Comparison of ENCODE assay signal across 15 cellular contexts in the genomic region with DNA sequence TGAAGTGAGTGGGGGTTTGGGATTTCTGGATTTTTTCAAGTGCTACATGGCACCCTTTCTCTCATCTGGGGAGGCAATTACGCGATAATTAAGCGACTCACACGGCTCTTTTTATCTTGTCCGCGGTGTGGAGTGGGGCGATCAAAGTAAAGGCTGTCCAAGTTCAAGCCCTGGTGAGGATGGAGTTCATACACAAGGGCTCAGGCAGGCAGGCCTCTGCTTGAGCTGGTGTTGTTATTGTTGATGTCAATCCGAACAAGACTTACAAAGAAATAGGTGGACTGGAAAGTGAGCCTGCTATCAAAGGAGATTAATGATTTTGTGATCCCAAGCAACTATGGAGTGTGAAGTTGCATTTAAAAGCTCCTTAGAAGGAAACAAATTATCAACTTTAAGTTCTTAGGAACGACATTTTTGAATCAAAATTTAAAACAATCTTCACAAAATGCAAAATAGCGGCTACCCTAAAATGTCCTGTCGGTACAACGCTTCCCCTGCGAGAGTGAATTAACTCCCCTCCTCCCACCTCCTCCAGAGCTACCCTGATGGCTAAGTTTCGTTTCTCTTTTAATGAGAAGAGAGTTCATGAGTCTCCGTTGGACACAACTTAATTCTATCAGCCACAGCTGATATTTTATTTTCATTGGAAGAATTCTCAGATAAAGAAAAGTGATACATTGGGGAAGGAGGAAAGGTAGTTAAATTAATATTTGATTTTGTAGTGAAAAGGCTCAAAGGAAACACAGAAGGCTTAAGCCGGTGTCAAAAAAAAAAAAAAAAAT. TPM values are rescaled to one million over a fixed set of nuclear protein-coding genes. Genes with fewer than 3 reads are reported as not detected.
DNase-seq lines count a peak whose midpoint lies in the region; ATAC-seq and TF ChIP-seq lines count a peak whose summit lies in the region.
"Had no signal": no experiment of that assay in that cellular context is flagged by ENCODE, and none has a peak within 500 bp of the region (broad histone marks: within the 10 kb centered on the region; RNA-seq: fewer than 3 reads in every experiment).

No MANE protein-coding gene starts in this region.

- H3K27ac ChIP-seq in HUES64 (ENCODE audit: low read depth, low read length) (no peak overlapping the region; the same call in 1 of the 2 replicates), RWPE2 (ENCODE audit: poor library complexity, severe bottlenecking) (peak overlapping the region; percentile 93), lower lobe of right lung (peak overlapping the region; percentile 83)
- H3K27ac ChIP-seq: spleen had no signal

- 2% methylated on average over 15 of the region's 16 CpGs for WGBS in HUES64
- WGBS in lower leg skin, 2 donors = 19 to 30% methylated on average over 16 of the region's 16 CpGs

- no peak for TF ChIP-seq POLR2A in lower leg skin (IDR thresholded peaks at IDR 0.05)

- H3K27me3 ChIP-seq in Caco-2 (replicated peaks; ENCODE audit: control insufficient read depth, insufficient read depth, low read length) = no peaks in the 10 kb centered on the region
- H3K27me3 ChIP-seq in HUES64 (ENCODE audit: insufficient read depth, low read length) = peaks cover 100% of the 10 kb centered on the region
- H3K27me3 ChIP-seq in RWPE2 (ENCODE audit: insufficient read depth, poor library complexity, severe bottlenecking) = no peaks in the 10 kb centered on the region
- H3K27me3 ChIP-seq in lower lobe of right lung (ENCODE audit: low read depth) = peaks cover 94% of the 10 kb centered on the region

- peak overlapping the region; percentile 95 for H3K27ac Mint-ChIP-seq in Caco-2 (ENCODE audit: unreplicated experiment)
- H3K27ac Mint-ChIP-seq in natural killer cell treated with Interleukin-12 subunit alpha and Interleukin-12 subunit beta and Interleukin-15 and Interleukin-18, amount 100 ng/mL, for 72 hours = no peak overlapping the region
- H3K27ac Mint-ChIP-seq: activated CD8-positive, alpha-beta T cell treated with anti-CD3 and anti-CD28 coated beads for 36 hours; activated naive CD8-positive, alpha-beta T cell treated with anti-CD3 and anti-CD28 coated beads, Interleukin-2, amount 10 ng/mL, durations not matched to agents 7 days and 5 days; CD14-positive monocyte; effector memory CD8-positive, alpha-beta T cell had no signal

- peaks cover 15% of the 10 kb centered on the region for H3K4me1 Mint-ChIP-seq in Caco-2 (ENCODE audit: low read depth, unreplicated experiment)
- peaks cover 0 to 4% of the 10 kb centered on the region in 2 donors for H3K4me1 Mint-ChIP-seq in natural killer cell treated with Interleukin-12 subunit alpha and Interleukin-12 subunit beta and Interleukin-15 and Interleukin-18, amount 100 ng/mL, for 72 hours (ENCODE audit: low read depth in 2 of 2)

- DNase-seq in Caco-2 (peak; percentile 50 to 57), RWPE2 (ENCODE audit: low spot score) (no peak), lower lobe of right lung (no peak), lower leg skin (ENCODE audit: low spot score in 2 of 2) (no peak)
- no peak for DNase-seq in natural killer cell treated with Interleukin-12 subunit alpha and Interleukin-12 subunit beta and Interleukin-15 and Interleukin-18, amount 100 ng/mL, for 72 hours (ENCODE audit: low spot score)
- DNase-seq in stimulated activated CD4-positive, alpha-beta T cell treated with anti-CD3 and anti-CD28 coated beads, Interleukin-4, amount 100 ng/mL, for 1 hour = no peak
- DNase-seq in effector CD4-positive, alpha-beta T cell = no peak
- DNase-seq: activated CD8-positive, alpha-beta T cell treated with anti-CD3 and anti-CD28 coated beads for 36 hours; activated naive CD8-positive, alpha-beta T cell treated with anti-CD3 and anti-CD28 coated beads, Interleukin-2, amount 10 ng/mL, durations not matched to agents 7 days and 5 days; effector memory CD8-positive, alpha-beta T cell; NCI-H524; spleen had no signal

- no TSS peak for BruUV-seq in Caco-2 (replicated peaks; lab: Mats Ljungman, UMichigan)

- ATAC-seq in RWPE2 (ENCODE audit: low read depth) (no peak), lower lobe of right lung (no peak)
- ATAC-seq in natural killer cell treated with Interleukin-12 subunit alpha and Interleukin-12 subunit beta and Interleukin-15 and Interleukin-18, amount 100 ng/mL, for 72 hours = no peak
- ATAC-seq: activated CD8-positive, alpha-beta T cell treated with anti-CD3 and anti-CD28 coated beads for 36 hours; effector memory CD8-positive, alpha-beta T cell had no signal

- peak overlapping the region; percentile 72 for H3K4me3 Mint-ChIP-seq in Caco-2 (ENCODE audit: unreplicated experiment)
- H3K4me3 Mint-ChIP-seq in natural killer cell treated with Interleukin-12 subunit alpha and Interleukin-12 subunit beta and Interleukin-15 and Interleukin-18, amount 100 ng/mL, for 72 hours = no peak overlapping the region
- H3K4me3 Mint-ChIP-seq: activated CD8-positive, alpha-beta T cell treated with anti-CD3 and anti-CD28 coated beads for 36 hours; activated naive CD8-positive, alpha-beta T cell treated with anti-CD3 and anti-CD28 coated beads, Interleukin-2, amount 10 ng/mL, durations not matched to agents 7 days and 5 days; effector memory CD8-positive, alpha-beta T cell had no signal

- H3K9me3 ChIP-seq in Caco-2 (no peaks in the 10 kb centered on the region), HUES64 (ENCODE audit: insufficient read depth, low read depth, low read length) (no peaks in the 10 kb centered on the region), RWPE2 (ENCODE audit: severe bottlenecking) (no peaks in the 10 kb centered on the region), lower lobe of right lung (no peaks in the 10 kb centered on the region)

- H3K9me3 Mint-ChIP-seq in Caco-2 (ENCODE audit: unreplicated experiment) = no peaks in the 10 kb centered on the region
- peaks cover 3% of the 10 kb centered on the region for H3K9me3 Mint-ChIP-seq in natural killer cell treated with Interleukin-12 subunit alpha and Interleukin-12 subunit beta and Interleukin-15 and Interleukin-18, amount 100 ng/mL, for 72 hours

- intact Hi-C loops in Caco-2 (cut with micrococcal nuclease; ENCODE audit: unreplicated experiment) (no loop called here), lower lobe of right lung (cut with DNase I) (no loop called here), lower leg skin (cut with DNase I; ENCODE audit: low total_unique reads) (no loop called here)

- H3K4me1 ChIP-seq in Caco-2 = peaks cover 15% of the 10 kb centered on the region
- peaks cover 41% of the 10 kb centered on the region for H3K4me1 ChIP-seq in HUES64 (ENCODE audit: insufficient read depth, low read length)
- peaks cover 35% of the 10 kb centered on the region for H3K4me1 ChIP-seq in RWPE2 (ENCODE audit: insufficient read depth, poor library complexity, severe bottlenecking)
- H3K4me1 ChIP-seq in lower lobe of right lung = peaks cover 8% of the 10 kb centered on the region

- POLR2A ChIA-PET in Caco-2 (lab: Charles Lee) = interaction anchor here (1.4 to 2.2 kb wide), 2 partner anchors 26 to 343 kb away, joined by 5 to 7 read pairs; no protein-coding TSS in a partner anchor

- H3K4me3 ChIP-seq in Caco-2 (ENCODE audit: low read depth, low read length) (peak overlapping the region; percentile 92), HUES64 (ENCODE audit: low read length) (peak overlapping the region; percentile 52), RWPE2 (ENCODE audit: severe bottlenecking) (peak overlapping the region; percentile 88), lower lobe of right lung (peak overlapping the region; percentile 60), lower leg skin (ENCODE audit: low read depth, poor library complexity, severe bottlenecking) (no peak overlapping the region)

- TF ChIP-seq CTCF in Caco-2 (IDR thresholded peaks at IDR 0.05; ENCODE audit: insufficient read depth in 1 of 2, low read depth in 1 of 2, low read length in 1 of 2, severe bottlenecking in 1 of 2, unreplicated experiment in 1 of 2) (no peak), RWPE2 (IDR thresholded peaks at IDR 0.05; ENCODE audit: poor library complexity, severe bottlenecking) (no peak), lower lobe of right lung (IDR thresholded peaks at IDR 0.05) (no peak), lower leg skin (IDR thresholded peaks at IDR 0.05) (no peak)

- no peaks in the 10 kb centered on the region for H3K27me3 Mint-ChIP-seq in Caco-2 (ENCODE audit: insufficient read depth, unreplicated experiment)
- peaks cover 43 to 59% of the 10 kb centered on the region in 2 donors for H3K27me3 Mint-ChIP-seq in natural killer cell treated with Interleukin-12 subunit alpha and Interleukin-12 subunit beta and Interleukin-15 and Interleukin-18, amount 100 ng/mL, for 72 hours

- H3K36me3 ChIP-seq in Caco-2 (ENCODE audit: control insufficient read depth, insufficient read depth, low read length) = peaks cover 10% of the 10 kb centered on the region
- no peaks in the 10 kb centered on the region for H3K36me3 ChIP-seq in HUES64 (ENCODE audit: insufficient read depth, low read length)
- H3K36me3 ChIP-seq in RWPE2 (ENCODE audit: low read depth) = peaks cover 29% of the 10 kb centered on the region
- no peaks in the 10 kb centered on the region for H3K36me3 ChIP-seq in lower lobe of right lung
- H3K36me3 ChIP-seq: spleen had no signal

- CTCF ChIA-PET in Caco-2 (lab: Charles Lee) = interaction anchor here (0.6 to 1.3 kb wide), 4 partner anchors 22 to 359 kb away, joined by 3 read pairs; no protein-coding TSS in a partner anchor

- H3K36me3 Mint-ChIP-seq in Caco-2 (ENCODE audit: insufficient read depth, unreplicated experiment) = peaks cover 92% of the 10 kb centered on the region
- peaks cover 26% of the 10 kb centered on the region for H3K36me3 Mint-ChIP-seq in natural killer cell treated with Interleukin-12 subunit alpha and Interleukin-12 subunit beta and Interleukin-15 and Interleukin-18, amount 100 ng/mL, for 72 hours

- H3K9ac ChIP-seq in HUES64 (ENCODE audit: low read depth, low read length) = no peak overlapping the region

RNA-seq across cellular contexts. Expression of a gene that starts 5.9 kb away (rescaled TPM):
- total RNA-seq in Caco-2 (2022) (271 and 291 TPM in 2 replicates), lower lobe of right lung (30.5 TPM), lower leg skin (1 to 10 TPM; 2.7 to 9.8 (median 7.5) TPM)
- polyA plus RNA-seq in HUES64 (2013, experiment 1 of 2) = 0.60 TPM
- polyA plus RNA-seq in HUES64 (2013, experiment 2 of 2) = 0.82 TPM
- not detected for total RNA-seq in natural killer cell treated with Interleukin-12 subunit alpha and Interleukin-12 subunit beta and Interleukin-15 and Interleukin-18, amount 100 ng/mL, for 72 hours
- total RNA-seq: activated CD8-positive, alpha-beta T cell treated with anti-CD3 and anti-CD28 coated beads for 36 hours; activated naive CD8-positive, alpha-beta T cell treated with anti-CD3 and anti-CD28 coated beads, Interleukin-2, amount 10 ng/mL, durations not matched to agents 7 days and 5 days; spleen; T-helper 1 cell treated with Interleukin-12 subunit alpha and Interleukin-12 subunit beta and Interleukin-4 antibody, amounts not matched to agents 30 ng/mL and 1 ng/mL, for 36 hours had no signal
- polyA plus RNA-seq: CD14-positive monocyte, spleen had no signal

RNA-seq across cellular contexts. Expression of a gene that starts 6.3 kb away (rescaled TPM):
- total RNA-seq in Caco-2 (2022) (19.4 and 25.1 TPM in 2 replicates), lower lobe of right lung (9.2 TPM), lower leg skin (1 to 10 TPM in 1 of 4 donors, under 1 TPM in 3; 0.34 to 1.8 (median 0.73) TPM)
- not detected for polyA plus RNA-seq in HUES64 (2013, experiment 1 of 2)
- 0.57 TPM for polyA plus RNA-seq in HUES64 (2013, experiment 2 of 2)
- not detected for total RNA-seq in natural killer cell treated with Interleukin-12 subunit alpha and Interleukin-12 subunit beta and Interleukin-15 and Interleukin-18, amount 100 ng/mL, for 72 hours
- total RNA-seq: activated CD8-positive, alpha-beta T cell treated with anti-CD3 and anti-CD28 coated beads for 36 hours; activated naive CD8-positive, alpha-beta T cell treated with anti-CD3 and anti-CD28 coated beads, Interleukin-2, amount 10 ng/mL, durations not matched to agents 7 days and 5 days; spleen; T-helper 1 cell treated with Interleukin-12 subunit alpha and Interleukin-12 subunit beta and Interleukin-4 antibody, amounts not matched to agents 30 ng/mL and 1 ng/mL, for 36 hours had no signal
- polyA plus RNA-seq: CD14-positive monocyte, spleen had no signal

Comparison
In these comparisons a context has a peak if more than half of its experiments do, and no peak if none do; other contexts are left out.
1. DNase-seq: peak in Caco-2 (2 of 2); none in RWPE2 (single experiment), lower lobe of right lung (single experiment), natural killer cell treated with Interleukin-12 subunit alpha and Interleukin-12 subunit beta and Interleukin-15 and Interleukin-18, amount 100 ng/mL, for 72 hours (single experiment), stimulated activated CD4-positive, alpha-beta T cell treated with anti-CD3 and anti-CD28 coated beads, Interleukin-4, amount 100 ng/mL, for 1 hour (single experiment), effector CD4-positive, alpha-beta T cell (single experiment) and lower leg skin (0 of 2).